8 cellular contexts compared by ENCODE assay signal in genomic region chr15:34987623-34987981, GRCh38. TPM values are rescaled to one million over a fixed set of nuclear protein-coding genes. Genes with fewer than 3 reads are reported as not detected.
A peak's percentile ranks its signal among the peaks of the same experiment; 100 is the strongest.
DNase-seq lines count a peak whose midpoint lies in the region; ATAC-seq and TF ChIP-seq lines count a peak whose summit lies in the region.

No MANE protein-coding gene starts in this region.

- H3K27me3 Mint-ChIP-seq in CD8-positive, alpha-beta memory T cell = no peaks in the 10 kb centered on the region

- intact Hi-C loops in mucosa of descending colon (cut with DNase I, micrococcal nuclease) = no loop called here

- no peak for TF ChIP-seq CTCF in mucosa of descending colon (IDR thresholded peaks at IDR 0.05)

- peaks cover 23% of the 10 kb centered on the region for H3K4me1 ChIP-seq in CD8-positive, alpha-beta memory T cell (ENCODE audit: insufficient read depth, low read length)
- H3K4me1 ChIP-seq in mucosa of descending colon (ENCODE audit: low read depth) = peaks cover 11% of the 10 kb centered on the region

- POLR2A ChIA-PET in CD8-positive, alpha-beta memory T cell (lab: Charles Lee) = interaction anchor here (0.7 to 4.6 kb wide), 6 partner anchors 13 to 886 kb away, joined by 3 to 71 read pairs (median 4); partner anchors contain the start of genes AQR, DPH6, EMC4 and EMC7

- CTCF ChIA-PET in CD8-positive, alpha-beta memory T cell (lab: Charles Lee) = interaction anchor here (0.8 to 7.4 kb wide), 3 partner anchors 15 to 30 kb away, joined by 3 to 77 read pairs (median 3); partner anchors contain the start of gene AQR

- H3K4me3 Mint-ChIP-seq in CD8-positive, alpha-beta memory T cell = peak overlapping the region; percentile 96 to 100 (median 99)

- H3K27ac ChIP-seq in CD8-positive, alpha-beta memory T cell (ENCODE audit: low read depth, low read length) = peak overlapping the region; percentile 98
- peak overlapping the region; percentile 99 for H3K27ac ChIP-seq in caudate nucleus (ENCODE audit: low read depth, low read length)

- ATAC-seq in HG03457 (IDR thresholded peaks at IDR 0.05; ENCODE audit: unreplicated experiment) (peak; percentile 3), mucosa of descending colon (peak; percentile 3), HG03432 (IDR thresholded peaks at IDR 0.05; ENCODE audit: unreplicated experiment) (no peak)

- H3K4me1 Mint-ChIP-seq in CD8-positive, alpha-beta memory T cell = peaks cover 37 to 55% (median 52%) of the 10 kb centered on the region in 3 donors

- H3K9me3 Mint-ChIP-seq in CD8-positive, alpha-beta memory T cell = no peaks in the 10 kb centered on the region

- DNase-seq in CD8-positive, alpha-beta memory T cell = no peak
- DNase-seq in caudate nucleus (lab: John Stamatoyannopoulos, UW) (peak in 1 of 61 donors; percentile 48), mucosa of descending colon (peak in 2 of 3 donors; percentile 12 to 34), NCI-H524 treated with DMSO at 0.1 percent for 48 hours (lab: John Stamatoyannopoulos, UW) (no peak), cortex of kidney (lab: John Stamatoyannopoulos, UW) (no peak)
- DNase-seq in activated CD4-positive, CD25-positive, alpha-beta regulatory T cell treated with anti-CD3 and anti-CD28 coated beads, Interleukin-2, amount 50 U/mL, for 72 hours = no peak

- H3K4me3 ChIP-seq in CD8-positive, alpha-beta memory T cell (ENCODE audit: low read length) = peak overlapping the region; percentile 97
- H3K4me3 ChIP-seq in mucosa of descending colon = peak overlapping the region; percentile 48

- peaks cover 4% of the 10 kb centered on the region for H3K36me3 ChIP-seq in CD8-positive, alpha-beta memory T cell (ENCODE audit: insufficient read depth, low read length)
- H3K36me3 ChIP-seq in mucosa of descending colon (ENCODE audit: low read depth) = no peaks in the 10 kb centered on the region

- H3K9me3 ChIP-seq in CD8-positive, alpha-beta memory T cell (ENCODE audit: low read length) = no peaks in the 10 kb centered on the region
- H3K9me3 ChIP-seq in mucosa of descending colon = no peaks in the 10 kb centered on the region

- no peaks in the 10 kb centered on the region for H3K27me3 ChIP-seq in CD8-positive, alpha-beta memory T cell (ENCODE audit: insufficient read depth, low read length, poor library complexity, severe bottlenecking)

- peaks cover 0 to 45% (median under 1%) of the 10 kb centered on the region in 3 donors for H3K36me3 Mint-ChIP-seq in CD8-positive, alpha-beta memory T cell

- H3K27ac Mint-ChIP-seq in CD8-positive, alpha-beta memory T cell = peak overlapping the region; percentile 98 to 100 (median 99)

RNA-seq across cellular contexts. Expression of gene ZNF770, which starts 0.5 kb away (rescaled TPM):
- 10 to 100 TPM; 63.6 to 68.0 TPM for total RNA-seq in CD8-positive, alpha-beta memory T cell
- 112 TPM for polyA plus RNA-seq in CD8-positive, alpha-beta memory T cell
- 10 to 100 TPM; 20.3 to 24.0 (median 21.2) TPM for total RNA-seq in mucosa of descending colon

RNA-seq across cellular contexts. Expression of gene AQR, which starts 18.1 kb away (rescaled TPM):
- 10 to 100 TPM; 41.7 to 46.0 TPM for total RNA-seq in CD8-positive, alpha-beta memory T cell
- 14.8 TPM for polyA plus RNA-seq in CD8-positive, alpha-beta memory T cell
- total RNA-seq in mucosa of descending colon = 10 to 100 TPM; 25.1 to 26.6 (median 26.4) TPM

Comparison
In these comparisons a context has a peak if more than half of its experiments do, and no peak if none do; other contexts are left out.
1. DNase-seq: peak in mucosa of descending colon (2 of 3); none in CD8-positive, alpha-beta memory T cell (0 of 5), activated CD4-positive, CD25-positive, alpha-beta regulatory T cell treated with anti-CD3 and anti-CD28 coated beads, Interleukin-2, amount 50 U/mL, for 72 hours (single experiment), NCI-H524 treated with DMSO at 0.1 percent for 48 hours (single experiment) and cortex of kidney (single experiment).